2 cellular contexts compared by ENCODE assay signal in genomic region chr4:6751611-6752485, GRCh38.
TF ChIP-seq lines count a peak whose summit lies in the region.

No MANE protein-coding gene starts in this region.

TF ChIP-seq in HCT116, 20 proteins besides CTCF, POLR2A, EP300 and RAD21:
- no peak for TF ChIP-seq EZH2 (IDR thresholded peaks at IDR 0.05)
- TF ChIP-seq JUND (IDR thresholded peaks at IDR 0.05) = no peak
- TF ChIP-seq ATF3 (IDR thresholded peaks at IDR 0.05) = no peak
- TF ChIP-seq ZNF274 (IDR thresholded peaks at IDR 0.05; ENCODE audit: low read depth, low read length) = no peak
- no peak for TF ChIP-seq POLR2AphosphoS5 (IDR thresholded peaks at IDR 0.05; ENCODE audit: low read depth, low read length)
- TF ChIP-seq EGR1 (IDR thresholded peaks at IDR 0.05; ENCODE audit: low read depth) = no peak
- TF ChIP-seq EZH2phosphoT487 (IDR thresholded peaks at IDR 0.05; ENCODE audit: borderline replicate concordance) = no peak
- no peak for TF ChIP-seq ZBTB33 (IDR thresholded peaks at IDR 0.05; ENCODE audit: extremely low read depth, insufficient replicate concordance, low read length)
- no peak for TF ChIP-seq ZFX (IDR thresholded peaks at IDR 0.05)
- TF ChIP-seq ELF1 (IDR thresholded peaks at IDR 0.05; ENCODE audit: borderline replicate concordance, low read depth) = no peak
- TF ChIP-seq FOSL1 (IDR thresholded peaks at IDR 0.05; ENCODE audit: low read depth) = no peak
- no peak for TF ChIP-seq CEBPB (IDR thresholded peaks at IDR 0.05; ENCODE audit: low read depth)
- no peak for TF ChIP-seq SP1 (IDR thresholded peaks at IDR 0.05; ENCODE audit: low read depth)
- TF ChIP-seq REST (IDR thresholded peaks at IDR 0.05; ENCODE audit: low read depth) = no peak
- TF ChIP-seq CBX3 (IDR thresholded peaks at IDR 0.05; ENCODE audit: low read depth) = no peak
- no peak for TF ChIP-seq SIN3A (IDR thresholded peaks at IDR 0.05; ENCODE audit: low read depth)
- no peak for TF ChIP-seq SRF (IDR thresholded peaks at IDR 0.05; ENCODE audit: low read depth)
- TF ChIP-seq TCF7L2 (IDR thresholded peaks at IDR 0.05; ENCODE audit: borderline replicate concordance, extremely low read depth, insufficient read depth, insufficient read length) = no peak
- no peak for TF ChIP-seq MAX (IDR thresholded peaks at IDR 0.05)

TF ChIP-seq in HepG2, 621 proteins besides CTCF, POLR2A, EP300 and RAD21 (continues in another document):
- TF ChIP-seq HOXA9 (CRISPR knock-in tag; IDR thresholded peaks at IDR 0.05; ENCODE audit: borderline replicate concordance) (0 out of 2 replicates have a peak, but pooled peaks have one; percentile 49), GATAD2A (CRISPR knock-in tag; IDR thresholded peaks at IDR 0.05) (peak; percentile 54; the same call in 1 of the 2 replicates), MYPOP (CRISPR knock-in tag; IDR thresholded peaks at IDR 0.05) (0 out of 2 replicates have a peak, but pooled peaks have one; percentile 22), EEA1 (CRISPR knock-in tag; IDR thresholded peaks at IDR 0.05; ENCODE audit: borderline replicate concordance) (no peak), SRF (IDR thresholded peaks at IDR 0.05; ENCODE audit: low read depth, low read length) (no peak), TBX3 (IDR thresholded peaks at IDR 0.05; ENCODE audit: borderline replicate concordance) (peak; percentile 63; the same call in 1 of the 2 replicates), ATF5 (CRISPR knock-in tag; IDR thresholded peaks at IDR 0.05; ENCODE audit: low read depth) (no peak), TEAD3 (CRISPR knock-in tag; optimal IDR thresholded peaks at IDR 0.05; ENCODE audit: borderline replicate concordance) (peak; percentile 27), KAT8 (CRISPR knock-in tag; IDR thresholded peaks at IDR 0.05) (peak; percentile 22; the same call in 1 of the 2 replicates), THAP11 (CRISPR knock-in tag; IDR thresholded peaks at IDR 0.05) (peak; percentile 14; the same call in 1 of the 2 replicates), SAP130 (CRISPR knock-in tag; IDR thresholded peaks at IDR 0.05; ENCODE audit: low read depth) (peak; percentile 72), LCORL (IDR thresholded peaks at IDR 0.05) (no peak), LCORL (CRISPR knock-in tag; IDR thresholded peaks at IDR 0.05) (no peak), ZNF768 (CRISPR knock-in tag; IDR thresholded peaks at IDR 0.05) (0 out of 2 replicates have a peak, but pooled peaks have one; percentile 41), ZNF543 (CRISPR knock-in tag; IDR thresholded peaks at IDR 0.05) (0 out of 2 replicates have a peak, but pooled peaks have one; percentile 23), SMAD3 (CRISPR knock-in tag; IDR thresholded peaks at IDR 0.05) (no peak), FOXP1 (IDR thresholded peaks at IDR 0.05) (peak; percentile 99), FOXP1 (CRISPR knock-in tag; IDR thresholded peaks at IDR 0.05) (peak; percentile 100), ZSCAN30 (CRISPR knock-in tag; IDR thresholded peaks at IDR 0.05) (peak; percentile 83), BHLHE40 (IDR thresholded peaks at IDR 0.05; ENCODE audit: low read length) (peak; percentile 47; the same call in 1 of the 2 replicates), REL (CRISPR knock-in tag; conservative IDR thresholded peaks at IDR 0.05) (no peak), ARID5B (CRISPR knock-in tag; IDR thresholded peaks at IDR 0.05) (0 out of 2 replicates have a peak, but pooled peaks have one; percentile 32), ZNF263 (CRISPR knock-in tag; IDR thresholded peaks at IDR 0.05) (no peak), SOX5 (CRISPR knock-in tag; IDR thresholded peaks at IDR 0.05; ENCODE audit: borderline replicate concordance) (peak; percentile 6; the same call in 1 of the 2 replicates), SNRNP70 (IDR thresholded peaks at IDR 0.05; ENCODE audit: low read depth, low read length) (no peak), FOXK1 (CRISPR knock-in tag; IDR thresholded peaks at IDR 0.05; ENCODE audit: borderline replicate concordance, low read depth) (peak; percentile 82; the same call in 1 of the 2 replicates), ZNF280B (CRISPR knock-in tag; IDR thresholded peaks at IDR 0.05; ENCODE audit: borderline replicate concordance) (no peak), POGK (CRISPR knock-in tag; conservative IDR thresholded peaks at IDR 0.05) (0 out of 2 replicates have a peak, but pooled peaks have one; percentile 49), KDM2A (CRISPR knock-in tag; IDR thresholded peaks at IDR 0.05; ENCODE audit: borderline replicate concordance, low read depth) (0 out of 2 replicates have a peak, but pooled peaks have one; percentile 17), PRDM10 (CRISPR knock-in tag; IDR thresholded peaks at IDR 0.05; ENCODE audit: low read depth) (peak; percentile 73; the same call in 1 of the 2 replicates), SALL1 (CRISPR knock-in tag; IDR thresholded peaks at IDR 0.05) (peak; percentile 69), ZNF574 (CRISPR knock-in tag; IDR thresholded peaks at IDR 0.05) (peak; percentile 24; the same call in 1 of the 2 replicates), MZF1 (CRISPR knock-in tag; IDR thresholded peaks at IDR 0.05; ENCODE audit: borderline replicate concordance) (no peak), HNF1B (CRISPR knock-in tag; IDR thresholded peaks at IDR 0.05) (no peak)
